Comparison of ENCODE assay signal across 27 cellular contexts in genomic region chr10:112187527-112187926, GRCh38.
"Had no signal": no experiment of that assay in that cellular context is flagged by ENCODE, and none has a peak within 500 bp of the region (broad histone marks: within the 10 kb centered on the region; RNA-seq: fewer than 3 reads in every experiment).

No MANE protein-coding gene starts in this region.

- H3K9me3 ChIP-seq: stomach, testis, thoracic aorta, thyroid gland, tibial artery, tibial nerve, transverse colon, upper lobe of right lung, uterus, vagina had no signal

- DNase-seq: stimulated activated CD4-positive, alpha-beta T cell treated with anti-CD3 and anti-CD28 coated beads, Interleukin-2, amount 100 ng/mL, for 24 hours; stimulated activated CD4-positive, alpha-beta T cell treated with anti-CD3 and anti-CD28 coated beads, Interleukin-2, amount 100 ng/mL, for 48 hours; stimulated activated CD4-positive, alpha-beta T cell treated with anti-CD3 and anti-CD28 coated beads, Interleukin-4, amount 100 ng/mL, for 1 hour; stimulated activated CD4-positive, alpha-beta T cell treated with anti-CD3 and anti-CD28 coated beads, Interleukin-4, amount 100 ng/mL, for 24 hours; stimulated activated CD4-positive, alpha-beta T cell treated with anti-CD3 and anti-CD28 coated beads, Interleukin-4, amount 100 ng/mL, for 4 hours; stimulated activated CD8-positive, alpha-beta memory T cell treated with anti-CD3 and anti-CD28 coated beads, Interleukin-4, amount 100 ng/mL, for 48 hours; stimulated activated naive B cell treated with anti-CD40 and anti-IgM and Interleukin-4, amounts not matched to agents 10 μg/mL and 1 μg/mL and 100 μg/mL, for 72 hours; stimulated activated naive CD4-positive, alpha-beta T cell; stimulated activated naive CD4-positive, alpha-beta T cell treated with Interleukin-2 at 50 U/mL for 16 hours; stimulated activated naive CD8-positive, alpha-beta T cell treated with anti-CD3 and anti-CD28 coated beads, Interleukin-15, amount 100 ng/mL, for 72 hours; stimulated activated naive CD8-positive, alpha-beta T cell treated with anti-CD3 and anti-CD28 coated beads, Interleukin-15, Interleukin-2, amounts not matched to agents 100 U/mL and 50 U/mL, for 24 hours; stomach; substantia nigra; testis; thyroid gland; tibial artery; transverse colon; trophoblast cell; upper lobe of right lung; uterus had no signal

- FAIRE-seq: urothelium cell line had no signal

- ATAC-seq: stimulated activated effector memory CD8-positive, alpha-beta T cell treated with anti-CD3 and anti-CD28 coated beads, Interleukin-12 subunit alpha, Interleukin-12 subunit beta, amount 100 ng/mL, for 72 hours; stimulated activated memory B cell treated with anti-CD40 and anti-IgM and Interleukin-4, amounts not matched to agents 10 μg/mL and 1 μg/mL and 100 μg/mL, for 72 hours; stimulated activated naive B cell treated with anti-CD40 and anti-IgM and Interleukin-4, amounts not matched to agents 10 μg/mL and 1 μg/mL and 100 μg/mL, for 72 hours; stimulated activated naive CD8-positive, alpha-beta T cell treated with anti-CD3 and anti-CD28 coated beads, Interleukin-15, amount 100 ng/mL, for 72 hours; stimulated activated naive CD8-positive, alpha-beta T cell treated with anti-CD3 and anti-CD28 coated beads, Interleukin-15, Interleukin-2, amounts not matched to agents 100 U/mL and 50 U/mL, for 24 hours; upper lobe of right lung had no signal

- H3K36me3 ChIP-seq: stomach, suprapubic skin, thoracic aorta, thyroid gland, tibial artery, tibial nerve, transverse colon, upper lobe of right lung, uterus, vagina had no signal

- H3K27ac ChIP-seq: stomach, suprapubic skin, testis, thoracic aorta, thyroid gland, tibial artery, tibial nerve, transverse colon, upper lobe of right lung, uterus, vagina had no signal

- H3K27me3 ChIP-seq: stomach, suprapubic skin, testis, thyroid gland, tibial artery, tibial nerve, transverse colon, upper lobe of right lung, uterus, vagina had no signal

- H3K4me3 ChIP-seq: stomach, suprapubic skin, testis, thoracic aorta, thyroid gland, tibial artery, tibial nerve, transverse colon, upper lobe of right lung, uterus, vagina had no signal
